ENCODE assay signal across 8 cellular contexts in genomic region chr21:34022557-34023335, GRCh38. TPM values are rescaled to one million over a fixed set of nuclear protein-coding genes. Genes with fewer than 3 reads are reported as not detected.
DNase-seq lines count a peak whose midpoint lies in the region; ATAC-seq and TF ChIP-seq lines count a peak whose summit lies in the region.

No MANE protein-coding gene starts in this region.

- intact Hi-C loops in activated CD4-positive, alpha-beta memory T cell treated with anti-CD3 and anti-CD28 coated beads for 36 hours (cut with micrococcal nuclease) = loop anchor here (1.0 to 5.0 kb wide), 5 partner anchors 14 to 90 kb away; no protein-coding TSS in a partner anchor
- intact Hi-C loops in ascending aorta (cut with DNase I) = no loop called here
- intact Hi-C loops in posterior cingulate gyrus (cut with DNase I) = no loop called here
- intact Hi-C loops in MCF 10A (cut with micrococcal nuclease) = no loop called here

- CTCF ChIA-PET in activated CD4-positive, alpha-beta memory T cell treated with anti-CD3 and anti-CD28 coated beads for 36 hours (lab: Charles Lee) = interaction anchor here (0.7 to 3.0 kb wide), 2 partner anchors 10 to 99 kb away, joined by 3 to 17 read pairs; no protein-coding TSS in a partner anchor
- CTCF ChIA-PET in MCF 10A (lab: Yijun Ruan, JAX) = interaction anchor here (0.6 to 1.0 kb wide), 2 partner anchors 29 to 99 kb away, joined by 3 read pairs; no protein-coding TSS in a partner anchor

- TF ChIP-seq CTCF in ascending aorta (IDR thresholded peaks at IDR 0.05) (no peak), MCF 10A (IDR thresholded peaks at IDR 0.05; ENCODE audit: unreplicated experiment) (no peak)

- H3K27ac ChIP-seq in ascending aorta = no peak overlapping the region

- peaks cover 0 to 5% of the 10 kb centered on the region in 2 donors for H3K4me1 ChIP-seq in ascending aorta

- H3K27ac Mint-ChIP-seq in activated CD4-positive, alpha-beta memory T cell treated with anti-CD3 and anti-CD28 coated beads for 36 hours = no peak overlapping the region
- H3K27ac Mint-ChIP-seq in naive thymus-derived CD8-positive, alpha-beta T cell = no peak overlapping the region
- no peak overlapping the region for H3K27ac Mint-ChIP-seq in MCF 10A (ENCODE audit: low read depth, unreplicated experiment)

- H3K36me3 ChIP-seq in MG63 (no peaks in the 10 kb centered on the region), ascending aorta (no peaks in the 10 kb centered on the region)

- POLR2A ChIA-PET in activated CD4-positive, alpha-beta memory T cell treated with anti-CD3 and anti-CD28 coated beads for 36 hours (lab: Charles Lee) = interaction anchor here (0.8 to 3.5 kb wide), 4 partner anchors 14 to 74 kb away, joined by 3 to 20 read pairs (median 8); no protein-coding TSS in a partner anchor
- POLR2A ChIA-PET in naive thymus-derived CD8-positive, alpha-beta T cell (lab: Charles Lee) = interaction anchor here (1.2 to 1.6 kb wide), 3 partner anchors 46 to 75 kb away, joined by 3 to 6 read pairs (median 5); no protein-coding TSS in a partner anchor
- POLR2A ChIA-PET in MCF 10A (lab: Yijun Ruan, JAX) = no interaction called here

- BruUV-seq in MCF 10A (replicated peaks; lab: Mats Ljungman, UMichigan) = no TSS peak

- H3K4me3 Mint-ChIP-seq in activated CD4-positive, alpha-beta memory T cell treated with anti-CD3 and anti-CD28 coated beads for 36 hours = no peak overlapping the region
- peak overlapping the region in 2 of 10 donors; percentile 38 to 46 for H3K4me3 Mint-ChIP-seq in naive thymus-derived CD8-positive, alpha-beta T cell
- H3K4me3 Mint-ChIP-seq in MCF 10A (ENCODE audit: unreplicated experiment) = no peak overlapping the region

- peaks cover 7% of the 10 kb centered on the region for H3K9me3 Mint-ChIP-seq in activated CD4-positive, alpha-beta memory T cell treated with anti-CD3 and anti-CD28 coated beads for 36 hours
- no peaks in the 10 kb centered on the region for H3K9me3 Mint-ChIP-seq in naive thymus-derived CD8-positive, alpha-beta T cell
- no peaks in the 10 kb centered on the region for H3K9me3 Mint-ChIP-seq in MCF 10A (ENCODE audit: unreplicated experiment)

- no peaks in the 10 kb centered on the region for H3K36me3 Mint-ChIP-seq in activated CD4-positive, alpha-beta memory T cell treated with anti-CD3 and anti-CD28 coated beads for 36 hours
- H3K36me3 Mint-ChIP-seq in naive thymus-derived CD8-positive, alpha-beta T cell = no peaks in the 10 kb centered on the region
- H3K36me3 Mint-ChIP-seq in MCF 10A (ENCODE audit: insufficient read depth, unreplicated experiment) = no peaks in the 10 kb centered on the region

- peak; percentile 50 to 54 for ATAC-seq in naive thymus-derived CD8-positive, alpha-beta T cell

- DNase-seq in CMK (ENCODE audit: low read depth) (peak; percentile 8), MG63 (peak; percentile 38), ascending aorta (ENCODE audit: low spot score in 2 of 2) (no peak), posterior cingulate gyrus (no peak), MCF 10A (ENCODE audit: unreplicated experiment) (no peak), HPDE6-E6E7 (ENCODE audit: extremely low spot score) (no peak)
- DNase-seq in activated CD4-positive, alpha-beta memory T cell treated with anti-CD3 and anti-CD28 coated beads for 36 hours = peak; percentile 81
- peak in 3 of 10 donors; percentile 13 to 36 (median 19) for DNase-seq in naive thymus-derived CD8-positive, alpha-beta T cell

- peaks cover 5% of the 10 kb centered on the region; the same call in 1 of the 2 replicates for H3K9me3 ChIP-seq in MG63
- no peaks in the 10 kb centered on the region for H3K9me3 ChIP-seq in ascending aorta

- H3K27me3 ChIP-seq in MG63 (no peaks in the 10 kb centered on the region), ascending aorta (no peaks in the 10 kb centered on the region)

- peaks cover 19% of the 10 kb centered on the region for H3K4me1 Mint-ChIP-seq in activated CD4-positive, alpha-beta memory T cell treated with anti-CD3 and anti-CD28 coated beads for 36 hours (ENCODE audit: low read depth)
- H3K4me1 Mint-ChIP-seq in naive thymus-derived CD8-positive, alpha-beta T cell = peaks cover 2 to 33% (median 13%) of the 10 kb centered on the region in 4 donors
- H3K4me1 Mint-ChIP-seq in MCF 10A (ENCODE audit: insufficient read depth, unreplicated experiment) = no peaks in the 10 kb centered on the region

- H3K4me3 ChIP-seq in MG63 = no peak overlapping the region
- no peak overlapping the region for H3K4me3 ChIP-seq in ascending aorta

- H3K27me3 Mint-ChIP-seq in activated CD4-positive, alpha-beta memory T cell treated with anti-CD3 and anti-CD28 coated beads for 36 hours = no peaks in the 10 kb centered on the region
- no peaks in the 10 kb centered on the region for H3K27me3 Mint-ChIP-seq in naive thymus-derived CD8-positive, alpha-beta T cell
- no peaks in the 10 kb centered on the region for H3K27me3 Mint-ChIP-seq in MCF 10A (ENCODE audit: insufficient read depth, unreplicated experiment)

RNA-seq across cellular contexts. Expression of gene MRPS6, which starts 50.6 kb away (rescaled TPM):
- 32.1 and 46.4 TPM in 2 replicates for total RNA-seq in MG63 (2014; rRNA removed; shearing (Covaris generic); ENCODE audit: low replicate concordance)
- total RNA-seq in activated CD4-positive, alpha-beta memory T cell treated with anti-CD3 and anti-CD28 coated beads for 36 hours = 100 to 1,000 TPM; 114 to 117 TPM
- total RNA-seq in naive thymus-derived CD8-positive, alpha-beta T cell = 100 to 1,000 TPM; 107 to 112 TPM
- 100 to 1,000 TPM; 170 to 193 (median 181) TPM for polyA plus RNA-seq in naive thymus-derived CD8-positive, alpha-beta T cell
- total RNA-seq in ascending aorta = 17.8 TPM
- 86.0 and 90.7 TPM in 2 replicates for total RNA-seq in MCF 10A (2022)

RNA-seq across cellular contexts. Expression of gene SLC5A3, which starts 50.6 kb away (rescaled TPM):
- 14.0 and 24.3 TPM in 2 replicates for total RNA-seq in MG63 (2014; rRNA removed; shearing (Covaris generic); ENCODE audit: low replicate concordance)
- total RNA-seq in activated CD4-positive, alpha-beta memory T cell treated with anti-CD3 and anti-CD28 coated beads for 36 hours = 10 to 100 TPM; 25.7 to 27.5 TPM
- total RNA-seq in naive thymus-derived CD8-positive, alpha-beta T cell = 10 to 100 TPM; 31.9 to 32.7 TPM
- 1 to 10 TPM; 1.7 to 2.1 (median 1.9) TPM for polyA plus RNA-seq in naive thymus-derived CD8-positive, alpha-beta T cell
- total RNA-seq in ascending aorta = 8.4 TPM
- 8.1 and 8.5 TPM in 2 replicates for total RNA-seq in MCF 10A (2022)

Comparison
In these comparisons a context has a peak if more than half of its experiments do, and no peak if none do; other contexts are left out.
1. DNase-seq: peak in CMK (single experiment), MG63 (single experiment) and activated CD4-positive, alpha-beta memory T cell treated with anti-CD3 and anti-CD28 coated beads for 36 hours (single experiment); none in ascending aorta (0 of 2), posterior cingulate gyrus (0 of 10), MCF 10A (single experiment) and HPDE6-E6E7 (single experiment).